10 cellular contexts compared by ENCODE assay signal in the genomic region with DNA sequence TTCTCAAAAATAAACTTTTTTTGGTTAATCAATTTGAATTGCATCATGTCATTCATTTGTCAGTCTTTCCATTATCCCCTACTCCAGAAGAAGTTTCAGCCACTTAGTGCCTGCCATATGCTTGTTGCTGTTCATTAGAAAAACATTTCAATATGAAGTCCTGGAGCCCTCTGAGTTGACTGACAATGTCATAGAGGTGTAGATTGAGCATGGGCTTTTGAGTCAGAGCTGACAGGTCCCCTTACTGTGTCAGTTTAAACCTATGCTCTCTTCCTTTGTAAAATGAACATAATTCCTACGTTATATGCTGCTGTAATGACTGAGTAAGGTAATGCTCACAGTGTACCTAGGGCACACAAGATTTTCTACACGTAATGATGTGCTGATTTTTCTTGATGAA.
"Had no signal": no experiment of that assay in that cellular context is flagged by ENCODE, and none has a peak within 500 bp of the region (broad histone marks: within the 10 kb centered on the region; RNA-seq: fewer than 3 reads in every experiment).

No MANE protein-coding gene starts in this region.

- FAIRE-seq: H54 had no signal

- H3K4me3 ChIP-seq: GM23248, GM23338, HAP-1 had no signal

- H3K9me3 ChIP-seq: HAP-1 had no signal

- H3K9ac ChIP-seq: GM23248 had no signal

- ATAC-seq: GM23338, HCT116 had no signal

- DNase-seq: GM23248, GOT3, H7, H9, HCEC 1CT, HFFc6 had no signal

- H2AFZ ChIP-seq: GM23248, GM23338 had no signal

- H3K4me2 ChIP-seq: GM23338 had no signal

- H3K4me1 ChIP-seq: HAP-1 had no signal

- H3K36me3 ChIP-seq: HAP-1 had no signal

- H3K27ac ChIP-seq: GM23248 had no signal
